ENCODE assay signal across 29 cellular contexts in the genomic region with DNA sequence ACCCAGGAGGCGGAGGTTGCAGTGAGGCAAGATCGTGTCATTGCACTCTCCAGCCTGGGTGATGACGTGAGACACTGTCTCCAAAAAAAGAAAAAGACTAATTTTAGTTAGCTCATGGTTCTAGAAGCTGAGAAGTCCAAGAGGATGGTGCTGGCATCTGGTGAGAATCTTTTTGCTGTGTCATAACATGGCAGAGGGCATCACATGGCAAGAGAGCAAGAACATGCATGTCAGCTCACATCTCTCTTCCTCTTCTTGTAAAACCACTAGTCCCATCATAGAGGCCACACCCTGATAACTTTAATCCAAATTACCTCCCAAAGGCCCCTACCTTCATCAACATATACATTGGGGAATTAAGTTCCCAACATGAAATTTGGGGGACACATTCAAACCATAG.
"Had no signal": no experiment of that assay in that cellular context is flagged by ENCODE, and none has a peak within 500 bp of the region (broad histone marks: within the 10 kb centered on the region; RNA-seq: fewer than 3 reads in every experiment).

No MANE protein-coding gene starts in this region.

- H3K36me3 ChIP-seq: left ventricle myocardium inferior, pancreas, prostate gland, stomach, thyroid gland, transverse colon, upper lobe of left lung had no signal

- ATAC-seq: mucosa of descending colon; naive thymus-derived CD4-positive, alpha-beta T cell; natural killer cell treated with Interleukin-12 subunit alpha and Interleukin-12 subunit beta and Interleukin-15 and Interleukin-18, amount 100 ng/mL, for 72 hours; right cardiac atrium; sciatic nerve; stimulated activated naive B cell treated with anti-CD40 and anti-IgM and Interleukin-4, amounts not matched to agents 10 μg/mL and 1 μg/mL and 100 μg/mL, for 72 hours; stimulated activated naive CD8-positive, alpha-beta T cell treated with anti-CD3 and anti-CD28 coated beads, Interleukin-15, Interleukin-2, amounts not matched to agents 100 U/mL and 50 U/mL, for 24 hours had no signal

- H3K4me3 ChIP-seq: left ventricle myocardium inferior, lung, mucosa of descending colon, pancreas, prostate gland, skin epidermis, stomach, testis, thyroid gland, transverse colon, upper lobe of left lung had no signal

- H3K27ac ChIP-seq: left ventricle myocardium inferior, prostate gland, skin epidermis, testis, thyroid gland, upper lobe of left lung had no signal

- FAIRE-seq: islet of Langerhans, pancreas, urothelium cell line had no signal

- DNase-seq: hypothalamus; immature natural killer cell; left ventricle myocardium inferior; midbrain; mucosa of descending colon; naive thymus-derived CD4-positive, alpha-beta T cell; nucleus accumbens; pancreas; posterior cingulate gyrus; retina; right cardiac atrium; stimulated activated CD4-positive, alpha-beta T cell treated with anti-CD3 and anti-CD28 coated beads, Interleukin-12 subunit alpha, Interleukin-12 subunit beta, amount 100 ng/mL, for 4 hours; stimulated activated CD4-positive, alpha-beta T cell treated with anti-CD3 and anti-CD28 coated beads, Interleukin-15, amount 100 ng/mL, for 24 hours; stimulated activated CD4-positive, alpha-beta T cell treated with anti-CD3 and anti-CD28 coated beads, Interleukin-2, amount 100 ng/mL, for 24 hours; stimulated activated CD4-positive, alpha-beta T cell treated with anti-CD3 and anti-CD28 coated beads, Interleukin-4, amount 100 ng/mL, for 1 hour; stimulated activated naive B cell treated with anti-CD40 and anti-IgM and Interleukin-4, amounts not matched to agents 10 μg/mL and 1 μg/mL and 100 μg/mL, for 72 hours; stimulated activated naive CD8-positive, alpha-beta T cell treated with anti-CD3 and anti-CD28 coated beads, Interleukin-15, Interleukin-2, amounts not matched to agents 100 U/mL and 50 U/mL, for 24 hours; stomach; testis; thyroid gland; transverse colon; upper lobe of left lung had no signal

- H3K9me3 ChIP-seq: left ventricle myocardium inferior, mucosa of descending colon, pancreas, prostate gland, stomach, testis, thyroid gland, transverse colon, upper lobe of left lung had no signal

- H3K27me3 ChIP-seq: pancreas, stomach, testis, thyroid gland, transverse colon, upper lobe of left lung had no signal

- H3K4me1 ChIP-seq: prostate gland, testis had no signal
